1 cellular context compared by ENCODE assay signal in the genomic region with DNA sequence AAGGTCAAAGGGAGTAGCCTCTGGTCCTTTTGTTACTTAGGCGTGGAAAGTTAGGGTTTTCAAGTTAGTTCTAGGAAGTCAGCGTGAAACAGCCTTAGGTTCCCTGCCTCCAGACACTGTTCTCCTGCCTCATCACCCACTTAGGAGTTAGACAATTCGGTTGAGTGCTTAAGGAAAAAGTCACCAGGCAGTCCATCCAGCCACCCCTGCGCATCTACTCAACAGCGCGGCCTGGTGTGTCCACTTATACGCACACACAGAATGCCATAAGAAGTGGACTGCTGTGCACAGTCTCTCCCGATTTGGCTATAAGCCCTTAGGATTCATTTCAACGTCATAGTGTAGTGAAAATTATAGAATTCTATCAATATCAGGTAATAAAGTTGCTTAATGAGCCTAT.
TF ChIP-seq lines count a peak whose summit lies in the region.

No MANE protein-coding gene starts in this region.

TF ChIP-seq in SK-N-SH treated with all-trans-retinoic acid at 6 μM for 48 hours, 23 proteins besides CTCF, POLR2A, EP300 and RAD21 (continued from another document):
- TF ChIP-seq, protein P1, sequence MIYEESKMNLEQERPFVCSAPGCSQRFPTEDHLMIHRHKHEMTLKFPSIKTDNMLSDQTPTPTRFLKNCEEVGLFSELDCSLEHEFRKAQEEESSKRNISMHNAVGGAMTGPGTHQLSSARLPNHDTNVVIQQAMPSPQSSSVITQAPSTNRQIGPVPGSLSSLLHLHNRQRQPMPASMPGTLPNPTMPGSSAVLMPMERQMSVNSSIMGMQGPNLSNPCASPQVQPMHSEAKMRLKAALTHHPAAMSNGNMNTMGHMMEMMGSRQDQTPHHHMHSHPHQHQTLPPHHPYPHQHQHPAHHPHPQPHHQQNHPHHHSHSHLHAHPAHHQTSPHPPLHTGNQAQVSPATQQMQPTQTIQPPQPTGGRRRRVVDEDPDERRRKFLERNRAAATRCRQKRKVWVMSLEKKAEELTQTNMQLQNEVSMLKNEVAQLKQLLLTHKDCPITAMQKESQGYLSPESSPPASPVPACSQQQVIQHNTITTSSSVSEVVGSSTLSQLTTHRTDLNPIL (CRISPR knock-in tag; IDR thresholded peaks at IDR 0.05; ENCODE audit: low read depth) = no peak
- TF ChIP-seq, protein P2, sequence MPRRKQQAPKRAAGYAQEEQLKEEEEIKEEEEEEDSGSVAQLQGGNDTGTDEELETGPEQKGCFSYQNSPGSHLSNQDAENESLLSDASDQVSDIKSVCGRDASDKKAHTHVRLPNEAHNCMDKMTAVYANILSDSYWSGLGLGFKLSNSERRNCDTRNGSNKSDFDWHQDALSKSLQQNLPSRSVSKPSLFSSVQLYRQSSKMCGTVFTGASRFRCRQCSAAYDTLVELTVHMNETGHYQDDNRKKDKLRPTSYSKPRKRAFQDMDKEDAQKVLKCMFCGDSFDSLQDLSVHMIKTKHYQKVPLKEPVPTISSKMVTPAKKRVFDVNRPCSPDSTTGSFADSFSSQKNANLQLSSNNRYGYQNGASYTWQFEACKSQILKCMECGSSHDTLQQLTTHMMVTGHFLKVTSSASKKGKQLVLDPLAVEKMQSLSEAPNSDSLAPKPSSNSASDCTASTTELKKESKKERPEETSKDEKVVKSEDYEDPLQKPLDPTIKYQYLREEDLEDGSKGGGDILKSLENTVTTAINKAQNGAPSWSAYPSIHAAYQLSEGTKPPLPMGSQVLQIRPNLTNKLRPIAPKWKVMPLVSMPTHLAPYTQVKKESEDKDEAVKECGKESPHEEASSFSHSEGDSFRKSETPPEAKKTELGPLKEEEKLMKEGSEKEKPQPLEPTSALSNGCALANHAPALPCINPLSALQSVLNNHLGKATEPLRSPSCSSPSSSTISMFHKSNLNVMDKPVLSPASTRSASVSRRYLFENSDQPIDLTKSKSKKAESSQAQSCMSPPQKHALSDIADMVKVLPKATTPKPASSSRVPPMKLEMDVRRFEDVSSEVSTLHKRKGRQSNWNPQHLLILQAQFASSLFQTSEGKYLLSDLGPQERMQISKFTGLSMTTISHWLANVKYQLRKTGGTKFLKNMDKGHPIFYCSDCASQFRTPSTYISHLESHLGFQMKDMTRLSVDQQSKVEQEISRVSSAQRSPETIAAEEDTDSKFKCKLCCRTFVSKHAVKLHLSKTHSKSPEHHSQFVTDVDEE (CRISPR knock-in tag; IDR thresholded peaks at IDR 0.05) = no peak
- TF ChIP-seq ZC3H10 (CRISPR knock-in tag; IDR thresholded peaks at IDR 0.05) (no peak), ARNTL (CRISPR knock-in tag; IDR thresholded peaks at IDR 0.05; ENCODE audit: borderline replicate concordance, low read depth) (no peak), ZNF565 (CRISPR knock-in tag; conservative IDR thresholded peaks at IDR 0.05; ENCODE audit: low read depth) (no peak), TCF4 (CRISPR knock-in tag; IDR thresholded peaks at IDR 0.05; ENCODE audit: borderline replicate concordance) (no peak), ZNF70 (CRISPR knock-in tag; IDR thresholded peaks at IDR 0.05) (no peak), ZFP30 (CRISPR knock-in tag; IDR thresholded peaks at IDR 0.05) (no peak), BACH2 (CRISPR knock-in tag; IDR thresholded peaks at IDR 0.05; ENCODE audit: borderline replicate concordance) (no peak), OSR1 (CRISPR knock-in tag; IDR thresholded peaks at IDR 0.05) (no peak), ISL1 (CRISPR knock-in tag; IDR thresholded peaks at IDR 0.05) (no peak)
- TF ChIP-seq, protein P3, sequence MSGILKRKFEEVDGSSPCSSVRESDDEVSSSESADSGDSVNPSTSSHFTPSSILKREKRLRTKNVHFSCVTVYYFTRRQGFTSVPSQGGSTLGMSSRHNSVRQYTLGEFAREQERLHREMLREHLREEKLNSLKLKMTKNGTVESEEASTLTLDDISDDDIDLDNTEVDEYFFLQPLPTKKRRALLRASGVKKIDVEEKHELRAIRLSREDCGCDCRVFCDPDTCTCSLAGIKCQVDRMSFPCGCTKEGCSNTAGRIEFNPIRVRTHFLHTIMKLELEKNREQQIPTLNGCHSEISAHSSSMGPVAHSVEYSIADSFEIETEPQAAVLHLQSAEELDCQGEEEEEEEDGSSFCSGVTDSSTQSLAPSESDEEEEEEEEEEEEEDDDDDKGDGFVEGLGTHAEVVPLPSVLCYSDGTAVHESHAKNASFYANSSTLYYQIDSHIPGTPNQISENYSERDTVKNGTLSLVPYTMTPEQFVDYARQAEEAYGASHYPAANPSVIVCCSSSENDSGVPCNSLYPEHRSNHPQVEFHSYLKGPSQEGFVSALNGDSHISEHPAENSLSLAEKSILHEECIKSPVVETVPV (CRISPR knock-in tag; IDR thresholded peaks at IDR 0.05) = no peak
- TF ChIP-seq, protein P4, sequence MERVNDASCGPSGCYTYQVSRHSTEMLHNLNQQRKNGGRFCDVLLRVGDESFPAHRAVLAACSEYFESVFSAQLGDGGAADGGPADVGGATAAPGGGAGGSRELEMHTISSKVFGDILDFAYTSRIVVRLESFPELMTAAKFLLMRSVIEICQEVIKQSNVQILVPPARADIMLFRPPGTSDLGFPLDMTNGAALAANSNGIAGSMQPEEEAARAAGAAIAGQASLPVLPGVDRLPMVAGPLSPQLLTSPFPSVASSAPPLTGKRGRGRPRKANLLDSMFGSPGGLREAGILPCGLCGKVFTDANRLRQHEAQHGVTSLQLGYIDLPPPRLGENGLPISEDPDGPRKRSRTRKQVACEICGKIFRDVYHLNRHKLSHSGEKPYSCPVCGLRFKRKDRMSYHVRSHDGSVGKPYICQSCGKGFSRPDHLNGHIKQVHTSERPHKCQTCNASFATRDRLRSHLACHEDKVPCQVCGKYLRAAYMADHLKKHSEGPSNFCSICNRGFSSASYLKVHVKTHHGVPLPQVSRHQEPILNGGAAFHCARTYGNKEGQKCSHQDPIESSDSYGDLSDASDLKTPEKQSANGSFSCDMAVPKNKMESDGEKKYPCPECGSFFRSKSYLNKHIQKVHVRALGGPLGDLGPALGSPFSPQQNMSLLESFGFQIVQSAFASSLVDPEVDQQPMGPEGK (CRISPR knock-in tag; IDR thresholded peaks at IDR 0.05; ENCODE audit: borderline replicate concordance) = no peak
TF ChIP-seq in SK-N-SH treated with all-trans-retinoic acid at 6 μM for 48 hours: peak in this region for 0.
